In genomic region chr5:35269006-35269405, GRCh38 we compare ENCODE assay signal across 24 cellular contexts. TPM values are rescaled to one million over a fixed set of nuclear protein-coding genes. Genes with fewer than 3 reads are reported as not detected.
"Had no signal": no experiment of that assay in that cellular context is flagged by ENCODE, and none has a peak within 500 bp of the region (broad histone marks: within the 10 kb centered on the region; RNA-seq: fewer than 3 reads in every experiment).

No MANE protein-coding gene starts in this region.

- H3K36me3 ChIP-seq: breast epithelium, WERI-Rb-1 had no signal

- H3K4me1 ChIP-seq: breast epithelium had no signal

- ATAC-seq: activated CD4-positive, alpha-beta T cell treated with anti-CD3 and anti-CD28 coated beads for 36 hours; activated CD8-positive, alpha-beta T cell treated with anti-CD3 and anti-CD28 coated beads for 36 hours; activated T-cell treated with anti-CD3 and anti-CD28 coated beads, Interleukin-2, amount 50 U/mL, for 72 hours; K562; T-helper 17 cell had no signal

- FAIRE-seq: K562 had no signal

- H3K9me3 ChIP-seq: breast epithelium had no signal

- H3K27me3 ChIP-seq: breast epithelium had no signal

- DNase-seq: activated CD4-positive, alpha-beta T cell treated with anti-CD3 and anti-CD28 coated beads for 36 hours; activated CD4-positive, alpha-beta T cell treated with anti-CD3 and anti-CD28 coated beads, Interleukin-2, amount 50 U/mL, for 1 hour; activated CD8-positive, alpha-beta memory T cell treated with anti-CD3 and anti-CD28 coated beads, Interleukin-2, amount 50 U/mL, for 4 hours; activated CD8-positive, alpha-beta T cell treated with anti-CD3 and anti-CD28 coated beads for 36 hours; activated T-cell treated with anti-CD3 and anti-CD28 coated beads, Interleukin-2, amount 50 U/mL, for 72 hours; aorta; caudate nucleus; Karpas-422; MM.1S; NCI-H1105; NCI-H1436; NCI-H1694 treated with DMSO at 0.1 percent for 48 hours; NCI-H2029 treated with DMSO at 0.1 percent for 48 hours; NCI-H345; NCI-H510A; NCI-H526 treated with DMSO at 0.1 percent for 48 hours; NCI-H82; SHP77 treated with DMSO at 0.1 percent for 48 hours; T-helper 17 cell; T1000; WERI-Rb-1 had no signal

- H3K4me3 ChIP-seq: breast epithelium, K562, PC-9 had no signal

- H3K27ac ChIP-seq: breast epithelium, PC-9, WERI-Rb-1 had no signal

RNA-seq across cellular contexts. Expression of gene PRLR, which starts 38.7 kb away (rescaled TPM):
- polyA plus RNA-seq: K562 had no signal
